In the genomic region with DNA sequence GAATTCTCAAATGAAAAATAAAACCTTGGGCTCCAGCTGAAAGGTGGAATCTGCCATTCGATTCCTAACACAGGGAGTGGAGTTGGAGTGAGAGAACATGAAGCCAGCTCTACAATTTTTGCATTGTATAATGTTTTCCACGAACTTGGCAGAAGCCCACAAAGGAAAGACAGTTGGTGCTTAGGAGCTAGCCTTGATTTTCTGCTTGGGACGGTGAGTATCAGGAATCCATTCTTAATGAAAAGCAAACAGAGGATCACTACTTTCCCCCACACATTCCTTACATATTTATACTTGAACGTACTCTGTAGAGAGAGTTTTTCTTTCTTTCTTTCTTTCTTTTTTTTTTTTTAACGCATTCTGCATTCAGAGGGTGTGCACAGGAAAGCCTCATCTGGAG, we compare ENCODE assay signal across 18 cellular contexts.
DNase-seq lines count a peak whose midpoint lies in the region; ATAC-seq and TF ChIP-seq lines count a peak whose summit lies in the region.
"Had no signal": no experiment of that assay in that cellular context is flagged by ENCODE, and none has a peak within 500 bp of the region (broad histone marks: within the 10 kb centered on the region; RNA-seq: fewer than 3 reads in every experiment).

No MANE protein-coding gene starts in this region.

- DNase-seq in AG10803 (ENCODE audit: low read depth), result peak; percentile 3
- peak; percentile 21 for DNase-seq in astrocyte of the spinal cord (ENCODE audit: low read depth, low spot score)
- peak; percentile 18 for DNase-seq in iPS-NIHi7 (ENCODE audit: extremely low spot score)
- no peak for DNase-seq in psoas muscle
- no peak for DNase-seq in activated T-cell treated with anti-CD3 and anti-CD28 coated beads, Interleukin-2, amount 50 U/mL, for 24 hours
- DNase-seq in AML-193 (lab: John Stamatoyannopoulos, UW), result no peak
- DNase-seq in A172 (ENCODE audit: low spot score), result no peak
- DNase-seq: activated B cell treated with CpG ODN at 0.5 μM for 24 hours; activated naive CD4-positive, alpha-beta T cell treated with anti-CD3 and anti-CD28 coated beads for 36 hours; Calu3; central memory CD4-positive, alpha-beta T cell; head of caudate nucleus; IMR-90; NCI-H2107; pancreas; stimulated activated CD4-positive, alpha-beta T cell treated with anti-CD3 and anti-CD28 coated beads, Interleukin-1b, Interleukin-23, amount 100 ng/mL, for 48 hours had no signal

- no peaks in the 10 kb centered on the region for H3K36me3 Mint-ChIP-seq in activated T-cell treated with anti-CD3 and anti-CD28 coated beads, Interleukin-2, amount 50 U/mL, for 24 hours (ENCODE audit: low read depth)

- H3K4me3 ChIP-seq in AG10803 (ENCODE audit: low read length) (no peak overlapping the region), astrocyte of the spinal cord (ENCODE audit: low read depth, low read length) (peak overlapping the region; percentile 22), psoas muscle (peak overlapping the region; percentile 22)
- H3K4me3 ChIP-seq: lung, pancreas had no signal

- H3K9me3 Mint-ChIP-seq in activated T-cell treated with anti-CD3 and anti-CD28 coated beads, Interleukin-2, amount 50 U/mL, for 24 hours, result peaks cover 4% of the 10 kb centered on the region

- no peaks in the 10 kb centered on the region for H3K4me1 Mint-ChIP-seq in activated T-cell treated with anti-CD3 and anti-CD28 coated beads, Interleukin-2, amount 50 U/mL, for 24 hours (ENCODE audit: low read depth)
- H3K4me1 Mint-ChIP-seq: activated B cell treated with CpG ODN at 0.5 μM for 24 hours had no signal

- H3K4me1 ChIP-seq in psoas muscle, result no peaks in the 10 kb centered on the region
- H3K4me1 ChIP-seq: pancreas had no signal

- no peak for ATAC-seq in psoas muscle
- ATAC-seq in HG03280 (IDR thresholded peaks at IDR 0.05; ENCODE audit: unreplicated experiment), result no peak
- ATAC-seq: pancreas had no signal

- no peak overlapping the region for H3K27ac Mint-ChIP-seq in activated T-cell treated with anti-CD3 and anti-CD28 coated beads, Interleukin-2, amount 50 U/mL, for 24 hours
- H3K27ac Mint-ChIP-seq: activated B cell treated with CpG ODN at 0.5 μM for 24 hours; activated naive CD4-positive, alpha-beta T cell treated with anti-CD3 and anti-CD28 coated beads for 36 hours had no signal

- peaks cover 0 to 1% (median 0%) of the 10 kb centered on the region in 3 donors for H3K27me3 ChIP-seq in psoas muscle (ENCODE audit: insufficient read depth in 3 of 3, low read length in 2 of 3)
- H3K27me3 ChIP-seq: pancreas had no signal

- in situ Hi-C loops in astrocyte of the spinal cord (cut with HindIII; ENCODE audit: low sequenced_read_pairs), result no loop called here

- intact Hi-C loops in psoas muscle (cut with DNase I), result no loop called here

- no peaks in the 10 kb centered on the region for H3K9me3 ChIP-seq in psoas muscle
- H3K9me3 ChIP-seq: pancreas had no signal

- no peaks in the 10 kb centered on the region for H3K36me3 ChIP-seq in psoas muscle (ENCODE audit: insufficient read depth in 1 of 2, low read depth in 1 of 2)
- H3K36me3 ChIP-seq: pancreas had no signal

- 3 to 12% (median 8%) methylated on average over 5 of the region's 5 CpGs for WGBS in psoas muscle, 3 donors

- H3K4me3 Mint-ChIP-seq in activated T-cell treated with anti-CD3 and anti-CD28 coated beads, Interleukin-2, amount 50 U/mL, for 24 hours, result no peak overlapping the region
- H3K4me3 Mint-ChIP-seq: activated B cell treated with CpG ODN at 0.5 μM for 24 hours; activated naive CD4-positive, alpha-beta T cell treated with anti-CD3 and anti-CD28 coated beads for 36 hours had no signal

- H3K27ac ChIP-seq in psoas muscle, result no peak overlapping the region
- H3K27ac ChIP-seq: pancreas had no signal

- no peaks in the 10 kb centered on the region for H3K27me3 Mint-ChIP-seq in activated T-cell treated with anti-CD3 and anti-CD28 coated beads, Interleukin-2, amount 50 U/mL, for 24 hours
- H3K27me3 Mint-ChIP-seq: activated B cell treated with CpG ODN at 0.5 μM for 24 hours had no signal

- TF ChIP-seq CTCF in AG10803 (conservative IDR thresholded peaks at IDR 0.05; ENCODE audit: low read length) (no peak), astrocyte of the spinal cord (IDR thresholded peaks at IDR 0.05; ENCODE audit: low read depth, low read length) (no peak), psoas muscle (IDR thresholded peaks at IDR 0.05) (no peak)

Comparison
In these comparisons a context has a peak if more than half of its experiments do, and no peak if none do; other contexts are left out.
1. DNase-seq: peak in AG10803 (single experiment), astrocyte of the spinal cord (single experiment) and iPS-NIHi7 (single experiment); none in psoas muscle (0 of 2), activated T-cell treated with anti-CD3 and anti-CD28 coated beads, Interleukin-2, amount 50 U/mL, for 24 hours (single experiment), AML-193 (0 of 2) and A172 (single experiment).